Comparison of ENCODE assay signal across 12 cellular contexts in the genomic region with DNA sequence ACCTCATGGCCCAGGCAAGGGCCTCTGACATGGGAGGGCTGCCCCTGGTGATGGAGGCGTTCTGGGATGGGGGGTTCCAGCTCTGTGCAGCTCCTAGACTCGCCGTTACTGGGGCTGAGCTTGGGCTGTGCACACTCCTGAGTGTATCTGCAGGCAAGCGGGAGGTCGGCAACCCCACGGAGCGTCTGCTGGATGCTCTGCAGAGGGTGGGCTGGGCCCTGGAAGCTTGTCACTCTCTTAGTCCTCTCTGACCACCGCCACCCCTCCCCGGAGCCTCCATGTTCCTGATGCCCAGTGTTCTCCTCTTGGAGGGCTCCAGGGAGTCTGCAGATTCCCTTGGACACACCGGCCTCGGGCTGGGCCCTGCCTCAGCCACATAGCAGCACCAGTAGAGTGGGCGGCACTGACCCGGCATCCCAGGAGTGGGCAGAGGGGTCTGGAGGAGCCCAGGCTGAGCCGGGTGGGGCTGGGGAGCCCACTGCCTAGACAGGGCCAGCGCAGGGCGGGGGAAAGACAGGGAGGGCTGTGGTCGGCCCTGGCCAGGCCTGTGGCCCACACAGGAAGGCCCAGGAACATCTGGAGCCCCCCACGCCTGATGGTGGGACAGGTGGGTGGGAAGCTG. TPM values are rescaled to one million over a fixed set of nuclear protein-coding genes. Genes with fewer than 3 reads are reported as not detected.
DNase-seq lines count a peak whose midpoint lies in the region; ATAC-seq and TF ChIP-seq lines count a peak whose summit lies in the region.
"Had no signal": no experiment of that assay in that cellular context is flagged by ENCODE, and none has a peak within 500 bp of the region (broad histone marks: within the 10 kb centered on the region; RNA-seq: fewer than 3 reads in every experiment).

No MANE protein-coding gene starts in this region.

- WGBS in neuronal stem cell (ENCODE audit: extremely low coverage in 2 of 2, insufficient read length in 2 of 2, insufficient replicate concordance in 1 of 2), 2 donors, result no CpG with 5 or more reads among the region's 18 CpGs

- no peak overlapping the region for H2AFZ ChIP-seq in neuronal stem cell (ENCODE audit: low read length)

- DNase-seq in DMS 273 (lab: John Stamatoyannopoulos, UW; ENCODE audit: unreplicated experiment), result peak; percentile 33
- no peak for DNase-seq in DMS 273 treated with DMSO at 0.1 percent for 48 hours (lab: John Stamatoyannopoulos, UW)
- peak; percentile 21 for DNase-seq in activated naive CD8-positive, alpha-beta T cell treated with anti-CD3 and anti-CD28 coated beads for 36 hours
- DNase-seq in neuronal stem cell (ENCODE audit: low spot score), result no peak
- DNase-seq in EL, result no peak
- DNase-seq in NCI-H128 (lab: John Stamatoyannopoulos, UW; ENCODE audit: unreplicated experiment), result no peak
- DNase-seq: GF-D8 had no signal

- CTCF ChIA-PET in HEK293 (lab: Yijun Ruan, JAX), result interaction anchor here (0.8 to 1.3 kb wide), 4 partner anchors 10 to 373 kb away, joined by 3 to 5 read pairs (median 3); no protein-coding TSS in a partner anchor

- POLR2A ChIA-PET in HEK293 (lab: Yijun Ruan, JAX), result no interaction called here

- peak overlapping the region; percentile 92 for H2AK5ac ChIP-seq in neuronal stem cell (ENCODE audit: low read depth, low read length)

- H2BK12ac ChIP-seq in neuronal stem cell (ENCODE audit: low read length), result peak overlapping the region; percentile 63

- H3K27me3 ChIP-seq in neuronal stem cell (ENCODE audit: control insufficient read depth in 3 of 3, insufficient read depth in 3 of 3, low read depth in 1 of 3, low read length in 3 of 3), result peaks cover 0 to 23% (median 0%) of the 10 kb centered on the region in 3 experiments
- H3K27me3 ChIP-seq: ascending aorta had no signal

- peak overlapping the region; percentile 85 for H3K23ac ChIP-seq in neuronal stem cell (ENCODE audit: low read depth, low read length, poor library complexity)

- peak overlapping the region; percentile 75 for H2BK15ac ChIP-seq in neuronal stem cell (ENCODE audit: low read length)

- H3K9me3 Mint-ChIP-seq in activated naive CD8-positive, alpha-beta T cell treated with anti-CD3 and anti-CD28 coated beads for 36 hours, result no peaks in the 10 kb centered on the region

- no peak overlapping the region for H3K27ac ChIP-seq in HEK293 (ENCODE audit: extremely low read depth, low read depth, low read length)
- H3K27ac ChIP-seq in neuronal stem cell (replicated peaks; ENCODE audit: low read length), result no peak overlapping the region
- H3K27ac ChIP-seq: 22Rv1, ascending aorta had no signal

- H3K4me2 ChIP-seq in neuronal stem cell (ENCODE audit: insufficient read depth, low read length, poor library complexity, severe bottlenecking), result peak overlapping the region; percentile 25

- no peak overlapping the region for H4K8ac ChIP-seq in neuronal stem cell (ENCODE audit: low read depth, low read length)

- H3K4me1 Mint-ChIP-seq in activated naive CD8-positive, alpha-beta T cell treated with anti-CD3 and anti-CD28 coated beads for 36 hours, result no peaks in the 10 kb centered on the region

- no peaks in the 10 kb centered on the region for H3K79me1 ChIP-seq in neuronal stem cell (ENCODE audit: low read depth, low read length)

- no peak for ATAC-seq in GM18861 (IDR thresholded peaks at IDR 0.05; ENCODE audit: unreplicated experiment)

- H3K9ac ChIP-seq in neuronal stem cell (ENCODE audit: low read depth, low read length, poor library complexity), result no peak overlapping the region

- no peak overlapping the region for H3K14ac ChIP-seq in neuronal stem cell (ENCODE audit: low read length)

- no peaks in the 10 kb centered on the region for H3K36me3 Mint-ChIP-seq in activated naive CD8-positive, alpha-beta T cell treated with anti-CD3 and anti-CD28 coated beads for 36 hours

- no peak overlapping the region for H2BK5ac ChIP-seq in neuronal stem cell (ENCODE audit: low read length)

- H4K91ac ChIP-seq in neuronal stem cell (ENCODE audit: low read depth, low read length, poor library complexity), result no peak overlapping the region

- no peaks in the 10 kb centered on the region for H3K36me3 ChIP-seq in HEK293 (ENCODE audit: control insufficient read depth in 2 of 2, insufficient read depth in 1 of 2, low read length in 2 of 2)
- no peaks in the 10 kb centered on the region for H3K36me3 ChIP-seq in neuronal stem cell (replicated peaks in 1 of 2; ENCODE audit: control insufficient read depth in 2 of 2, insufficient read depth in 2 of 2, low read length in 2 of 2)
- H3K36me3 ChIP-seq: ascending aorta had no signal

- H3K4ac ChIP-seq in neuronal stem cell (ENCODE audit: low read length), result no peak overlapping the region

- H3K9me3 ChIP-seq in HEK293 (ENCODE audit: control insufficient read depth, insufficient read depth, low read depth, low read length) (no peaks in the 10 kb centered on the region), neuronal stem cell (replicated peaks in 1 of 2; ENCODE audit: control insufficient read depth in 2 of 2, insufficient read depth in 1 of 2, low read depth in 1 of 2, low read length in 2 of 2) (no peaks in the 10 kb centered on the region)
- H3K9me3 ChIP-seq: ascending aorta had no signal

- no peak overlapping the region for H3K4me3 Mint-ChIP-seq in activated naive CD8-positive, alpha-beta T cell treated with anti-CD3 and anti-CD28 coated beads for 36 hours

- no peak overlapping the region for H3K27ac Mint-ChIP-seq in activated naive CD8-positive, alpha-beta T cell treated with anti-CD3 and anti-CD28 coated beads for 36 hours

- H3K4me1 ChIP-seq in HEK293 (ENCODE audit: control insufficient read depth, insufficient read depth, low read length) (no peaks in the 10 kb centered on the region), neuronal stem cell (ENCODE audit: control insufficient read depth in 2 of 2, insufficient read depth in 1 of 2, low read depth in 1 of 2, low read length in 2 of 2) (no peaks in the 10 kb centered on the region)
- H3K4me1 ChIP-seq: ascending aorta had no signal

- peak overlapping the region; percentile 38 for H3K18ac ChIP-seq in neuronal stem cell (ENCODE audit: low read length)

- H3K4me3 ChIP-seq in HEK293 (ENCODE audit: low read depth, low read length) (no peak overlapping the region), neuronal stem cell (ENCODE audit: low read length in 2 of 2) (no peak overlapping the region)
- H3K4me3 ChIP-seq: ascending aorta had no signal

- no peak overlapping the region for H2BK120ac ChIP-seq in neuronal stem cell (ENCODE audit: low read depth, low read length)

- no peaks in the 10 kb centered on the region for H3K27me3 Mint-ChIP-seq in activated naive CD8-positive, alpha-beta T cell treated with anti-CD3 and anti-CD28 coated beads for 36 hours

- TF ChIP-seq CTCF in HEK293 (tag by site-specific recombination; IDR thresholded peaks at IDR 0.05), result no peak

TF ChIP-seq in HEK293, 187 proteins besides CTCF, POLR2A, EP300 and RAD21 (continues in another document):
- TF ChIP-seq ZNF513 (tag by site-specific recombination; IDR thresholded peaks at IDR 0.05) (no peak), ZNF335 (tag by site-specific recombination; conservative IDR thresholded peaks at IDR 0.05) (no peak), ZBTB6 (tag by site-specific recombination; IDR thresholded peaks at IDR 0.05) (peak; percentile 25; the same call in 1 of the 2 replicates), ZNF423 (tag by site-specific recombination; IDR thresholded peaks at IDR 0.05) (no peak), IKZF3 (tag by site-specific recombination; IDR thresholded peaks at IDR 0.05) (0 out of 2 replicates have a peak, but pooled peaks have one; percentile 9), OVOL3 (tag by site-specific recombination; IDR thresholded peaks at IDR 0.05) (no peak), GLI4 (tag by site-specific recombination; IDR thresholded peaks at IDR 0.05) (no peak), ZNF621 (tag by site-specific recombination; IDR thresholded peaks at IDR 0.05) (no peak)

RNA-seq across cellular contexts. Expression of gene MUC5B, which starts 20.6 kb away (rescaled TPM):
- not detected for total RNA-seq in activated naive CD8-positive, alpha-beta T cell treated with anti-CD3 and anti-CD28 coated beads for 36 hours
- 0.01 TPM for polyA plus RNA-seq in neuronal stem cell (2013, experiment 1 of 2)
- polyA plus RNA-seq in neuronal stem cell (2013, experiment 2 of 2), result under 0.01 TPM
- total RNA-seq: renal cortical epithelial cell had no signal

RNA-seq across cellular contexts. Expression of gene MUC5AC, which starts 44.5 kb away (rescaled TPM):
- not detected for total RNA-seq in activated naive CD8-positive, alpha-beta T cell treated with anti-CD3 and anti-CD28 coated beads for 36 hours
- not detected for polyA plus RNA-seq in neuronal stem cell (2013, experiment 1 of 2)
- polyA plus RNA-seq in neuronal stem cell (2013, experiment 2 of 2), result not detected
- total RNA-seq: renal cortical epithelial cell had no signal

Comparison
In these comparisons a context has a peak if more than half of its experiments do, and no peak if none do; other contexts are left out.
1. DNase-seq: peak in DMS 273 (single experiment) and activated naive CD8-positive, alpha-beta T cell treated with anti-CD3 and anti-CD28 coated beads for 36 hours (single experiment); none in DMS 273 treated with DMSO at 0.1 percent for 48 hours (single experiment), neuronal stem cell (single experiment), EL (single experiment) and NCI-H128 (single experiment).